ENCODE assay signal across 2 cellular contexts in the genomic region with DNA sequence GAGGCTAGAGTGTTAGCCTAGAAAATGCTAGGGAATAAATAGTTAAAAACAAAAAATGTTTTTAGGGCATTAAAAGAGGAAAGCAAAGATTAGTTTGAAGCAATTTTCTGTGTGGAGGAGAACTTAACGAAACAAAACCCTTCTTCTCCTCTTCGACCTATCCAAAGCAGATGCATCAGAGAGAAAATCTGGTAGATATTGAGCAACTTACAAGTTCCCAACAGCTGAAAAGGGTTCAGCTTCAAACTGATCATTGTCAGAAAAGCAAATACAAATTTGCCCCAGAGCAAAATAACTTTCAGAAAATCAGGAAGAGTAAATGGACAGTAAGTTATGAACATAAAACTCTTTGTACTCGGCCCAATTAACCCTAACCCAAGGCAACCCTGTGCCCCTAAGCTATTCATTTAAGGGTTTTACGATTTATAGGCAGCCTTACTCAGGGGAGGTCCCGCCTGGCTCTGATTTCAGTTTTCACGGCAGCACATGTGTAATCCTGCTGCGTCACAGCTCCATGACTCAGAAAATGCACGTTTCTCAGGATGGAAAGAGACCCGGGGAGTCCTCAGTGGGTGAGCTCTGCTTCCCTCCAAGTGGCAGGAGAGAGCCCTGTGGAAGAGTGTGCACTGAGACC.
TF ChIP-seq lines count a peak whose summit lies in the region.

No MANE protein-coding gene starts in this region.

TF ChIP-seq in GM23338, 12 proteins besides CTCF, POLR2A, EP300 and RAD21 (continued from another document):
- TF ChIP-seq, protein P1, sequence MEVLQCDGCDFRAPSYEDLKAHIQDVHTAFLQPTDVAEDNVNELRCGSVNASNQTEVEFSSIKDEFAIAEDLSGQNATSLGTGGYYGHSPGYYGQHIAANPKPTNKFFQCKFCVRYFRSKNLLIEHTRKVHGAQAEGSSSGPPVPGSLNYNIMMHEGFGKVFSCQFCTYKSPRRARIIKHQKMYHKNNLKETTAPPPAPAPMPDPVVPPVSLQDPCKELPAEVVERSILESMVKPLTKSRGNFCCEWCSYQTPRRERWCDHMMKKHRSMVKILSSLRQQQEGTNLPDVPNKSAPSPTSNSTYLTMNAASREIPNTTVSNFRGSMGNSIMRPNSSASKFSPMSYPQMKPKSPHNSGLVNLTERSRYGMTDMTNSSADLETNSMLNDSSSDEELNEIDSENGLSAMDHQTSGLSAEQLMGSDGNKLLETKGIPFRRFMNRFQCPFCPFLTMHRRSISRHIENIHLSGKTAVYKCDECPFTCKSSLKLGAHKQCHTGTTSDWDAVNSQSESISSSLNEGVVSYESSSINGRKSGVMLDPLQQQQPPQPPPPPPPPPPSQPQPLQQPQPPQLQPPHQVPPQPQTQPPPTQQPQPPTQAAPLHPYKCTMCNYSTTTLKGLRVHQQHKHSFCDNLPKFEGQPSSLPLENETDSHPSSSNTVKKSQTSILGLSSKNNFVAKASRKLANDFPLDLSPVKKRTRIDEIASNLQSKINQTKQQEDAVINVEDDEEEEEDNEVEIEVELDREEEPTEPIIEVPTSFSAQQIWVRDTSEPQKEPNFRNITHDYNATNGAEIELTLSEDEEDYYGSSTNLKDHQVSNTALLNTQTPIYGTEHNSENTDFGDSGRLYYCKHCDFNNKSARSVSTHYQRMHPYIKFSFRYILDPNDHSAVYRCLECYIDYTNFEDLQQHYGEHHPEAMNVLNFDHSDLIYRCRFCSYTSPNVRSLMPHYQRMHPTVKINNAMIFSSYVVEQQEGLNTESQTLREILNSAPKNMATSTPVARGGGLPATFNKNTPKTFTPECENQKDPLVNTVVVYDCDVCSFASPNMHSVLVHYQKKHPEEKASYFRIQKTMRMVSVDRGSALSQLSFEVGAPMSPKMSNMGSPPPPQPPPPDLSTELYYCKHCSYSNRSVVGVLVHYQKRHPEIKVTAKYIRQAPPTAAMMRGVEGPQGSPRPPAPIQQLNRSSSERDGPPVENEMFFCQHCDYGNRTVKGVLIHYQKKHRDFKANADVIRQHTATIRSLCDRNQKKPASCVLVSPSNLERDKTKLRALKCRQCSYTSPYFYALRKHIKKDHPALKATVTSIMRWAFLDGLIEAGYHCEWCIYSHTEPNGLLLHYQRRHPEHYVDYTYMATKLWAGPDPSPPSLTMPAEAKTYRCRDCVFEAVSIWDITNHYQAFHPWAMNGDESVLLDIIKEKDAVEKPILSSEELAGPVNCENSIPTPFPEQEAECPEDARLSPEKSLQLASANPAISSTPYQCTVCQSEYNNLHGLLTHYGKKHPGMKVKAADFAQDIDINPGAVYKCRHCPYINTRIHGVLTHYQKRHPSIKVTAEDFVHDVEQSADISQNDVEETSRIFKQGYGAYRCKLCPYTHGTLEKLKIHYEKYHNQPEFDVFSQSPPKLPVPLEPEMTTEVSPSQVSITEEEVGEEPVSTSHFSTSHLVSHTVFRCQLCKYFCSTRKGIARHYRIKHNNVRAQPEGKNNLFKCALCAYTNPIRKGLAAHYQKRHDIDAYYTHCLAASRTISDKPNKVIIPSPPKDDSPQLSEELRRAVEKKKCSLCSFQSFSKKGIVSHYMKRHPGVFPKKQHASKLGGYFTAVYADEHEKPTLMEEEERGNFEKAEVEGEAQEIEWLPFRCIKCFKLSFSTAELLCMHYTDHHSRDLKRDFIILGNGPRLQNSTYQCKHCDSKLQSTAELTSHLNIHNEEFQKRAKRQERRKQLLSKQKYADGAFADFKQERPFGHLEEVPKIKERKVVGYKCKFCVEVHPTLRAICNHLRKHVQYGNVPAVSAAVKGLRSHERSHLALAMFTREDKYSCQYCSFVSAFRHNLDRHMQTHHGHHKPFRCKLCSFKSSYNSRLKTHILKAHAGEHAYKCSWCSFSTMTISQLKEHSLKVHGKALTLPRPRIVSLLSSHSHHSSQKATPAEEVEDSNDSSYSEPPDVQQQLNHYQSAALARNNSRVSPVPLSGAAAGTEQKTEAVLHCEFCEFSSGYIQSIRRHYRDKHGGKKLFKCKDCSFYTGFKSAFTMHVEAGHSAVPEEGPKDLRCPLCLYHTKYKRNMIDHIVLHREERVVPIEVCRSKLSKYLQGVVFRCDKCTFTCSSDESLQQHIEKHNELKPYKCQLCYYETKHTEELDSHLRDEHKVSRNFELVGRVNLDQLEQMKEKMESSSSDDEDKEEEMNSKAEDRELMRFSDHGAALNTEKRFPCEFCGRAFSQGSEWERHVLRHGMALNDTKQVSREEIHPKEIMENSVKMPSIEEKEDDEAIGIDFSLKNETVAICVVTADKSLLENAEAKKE (CRISPR knock-in tag; IDR thresholded peaks at IDR 0.05) = no peak
- TF ChIP-seq STAT1 (IDR thresholded peaks at IDR 0.05; ENCODE audit: unreplicated experiment) (no peak), ZNF114 (CRISPR knock-in tag; IDR thresholded peaks at IDR 0.05) (no peak), NANOG (IDR thresholded peaks at IDR 0.05; ENCODE audit: borderline replicate concordance) (no peak)
- TF ChIP-seq, protein P2, sequence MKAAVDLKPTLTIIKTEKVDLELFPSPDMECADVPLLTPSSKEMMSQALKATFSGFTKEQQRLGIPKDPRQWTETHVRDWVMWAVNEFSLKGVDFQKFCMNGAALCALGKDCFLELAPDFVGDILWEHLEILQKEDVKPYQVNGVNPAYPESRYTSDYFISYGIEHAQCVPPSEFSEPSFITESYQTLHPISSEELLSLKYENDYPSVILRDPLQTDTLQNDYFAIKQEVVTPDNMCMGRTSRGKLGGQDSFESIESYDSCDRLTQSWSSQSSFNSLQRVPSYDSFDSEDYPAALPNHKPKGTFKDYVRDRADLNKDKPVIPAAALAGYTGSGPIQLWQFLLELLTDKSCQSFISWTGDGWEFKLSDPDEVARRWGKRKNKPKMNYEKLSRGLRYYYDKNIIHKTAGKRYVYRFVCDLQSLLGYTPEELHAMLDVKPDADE (IDR thresholded peaks at IDR 0.05) = no peak
- TF ChIP-seq, protein P3, sequence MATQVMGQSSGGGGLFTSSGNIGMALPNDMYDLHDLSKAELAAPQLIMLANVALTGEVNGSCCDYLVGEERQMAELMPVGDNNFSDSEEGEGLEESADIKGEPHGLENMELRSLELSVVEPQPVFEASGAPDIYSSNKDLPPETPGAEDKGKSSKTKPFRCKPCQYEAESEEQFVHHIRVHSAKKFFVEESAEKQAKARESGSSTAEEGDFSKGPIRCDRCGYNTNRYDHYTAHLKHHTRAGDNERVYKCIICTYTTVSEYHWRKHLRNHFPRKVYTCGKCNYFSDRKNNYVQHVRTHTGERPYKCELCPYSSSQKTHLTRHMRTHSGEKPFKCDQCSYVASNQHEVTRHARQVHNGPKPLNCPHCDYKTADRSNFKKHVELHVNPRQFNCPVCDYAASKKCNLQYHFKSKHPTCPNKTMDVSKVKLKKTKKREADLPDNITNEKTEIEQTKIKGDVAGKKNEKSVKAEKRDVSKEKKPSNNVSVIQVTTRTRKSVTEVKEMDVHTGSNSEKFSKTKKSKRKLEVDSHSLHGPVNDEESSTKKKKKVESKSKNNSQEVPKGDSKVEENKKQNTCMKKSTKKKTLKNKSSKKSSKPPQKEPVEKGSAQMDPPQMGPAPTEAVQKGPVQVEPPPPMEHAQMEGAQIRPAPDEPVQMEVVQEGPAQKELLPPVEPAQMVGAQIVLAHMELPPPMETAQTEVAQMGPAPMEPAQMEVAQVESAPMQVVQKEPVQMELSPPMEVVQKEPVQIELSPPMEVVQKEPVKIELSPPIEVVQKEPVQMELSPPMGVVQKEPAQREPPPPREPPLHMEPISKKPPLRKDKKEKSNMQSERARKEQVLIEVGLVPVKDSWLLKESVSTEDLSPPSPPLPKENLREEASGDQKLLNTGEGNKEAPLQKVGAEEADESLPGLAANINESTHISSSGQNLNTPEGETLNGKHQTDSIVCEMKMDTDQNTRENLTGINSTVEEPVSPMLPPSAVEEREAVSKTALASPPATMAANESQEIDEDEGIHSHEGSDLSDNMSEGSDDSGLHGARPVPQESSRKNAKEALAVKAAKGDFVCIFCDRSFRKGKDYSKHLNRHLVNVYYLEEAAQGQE (IDR thresholded peaks at IDR 0.05; ENCODE audit: unreplicated experiment) = no peak

TF ChIP-seq in SK-N-SH treated with all-trans-retinoic acid at 6 μM for 48 hours, 23 proteins besides CTCF, POLR2A, EP300 and RAD21 (continued from another document):
- TF ChIP-seq, protein P4, sequence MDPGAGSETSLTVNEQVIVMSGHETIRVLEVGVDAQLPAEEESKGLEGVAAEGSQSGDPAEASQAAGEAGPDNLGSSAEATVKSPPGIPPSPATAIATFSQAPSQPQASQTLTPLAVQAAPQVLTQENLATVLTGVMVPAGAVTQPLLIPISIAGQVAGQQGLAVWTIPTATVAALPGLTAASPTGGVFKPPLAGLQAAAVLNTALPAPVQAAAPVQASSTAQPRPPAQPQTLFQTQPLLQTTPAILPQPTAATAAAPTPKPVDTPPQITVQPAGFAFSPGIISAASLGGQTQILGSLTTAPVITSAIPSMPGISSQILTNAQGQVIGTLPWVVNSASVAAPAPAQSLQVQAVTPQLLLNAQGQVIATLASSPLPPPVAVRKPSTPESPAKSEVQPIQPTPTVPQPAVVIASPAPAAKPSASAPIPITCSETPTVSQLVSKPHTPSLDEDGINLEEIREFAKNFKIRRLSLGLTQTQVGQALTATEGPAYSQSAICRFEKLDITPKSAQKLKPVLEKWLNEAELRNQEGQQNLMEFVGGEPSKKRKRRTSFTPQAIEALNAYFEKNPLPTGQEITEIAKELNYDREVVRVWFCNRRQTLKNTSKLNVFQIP (CRISPR knock-in tag; IDR thresholded peaks at IDR 0.05; ENCODE audit: borderline replicate concordance, low read depth) = no peak
- TF ChIP-seq PPARA (CRISPR knock-in tag; IDR thresholded peaks at IDR 0.05; ENCODE audit: borderline replicate concordance) (no peak), ESRRG (CRISPR knock-in tag; IDR thresholded peaks at IDR 0.05) (no peak), TOX (CRISPR knock-in tag; IDR thresholded peaks at IDR 0.05; ENCODE audit: borderline replicate concordance) (no peak), ZFP30 (CRISPR knock-in tag; IDR thresholded peaks at IDR 0.05) (no peak), TCF4 (CRISPR knock-in tag; IDR thresholded peaks at IDR 0.05; ENCODE audit: borderline replicate concordance) (no peak), BACH2 (CRISPR knock-in tag; IDR thresholded peaks at IDR 0.05; ENCODE audit: borderline replicate concordance) (no peak), OSR1 (CRISPR knock-in tag; IDR thresholded peaks at IDR 0.05) (no peak), ZNF8 (CRISPR knock-in tag; IDR thresholded peaks at IDR 0.05) (no peak)
- TF ChIP-seq, protein P5, sequence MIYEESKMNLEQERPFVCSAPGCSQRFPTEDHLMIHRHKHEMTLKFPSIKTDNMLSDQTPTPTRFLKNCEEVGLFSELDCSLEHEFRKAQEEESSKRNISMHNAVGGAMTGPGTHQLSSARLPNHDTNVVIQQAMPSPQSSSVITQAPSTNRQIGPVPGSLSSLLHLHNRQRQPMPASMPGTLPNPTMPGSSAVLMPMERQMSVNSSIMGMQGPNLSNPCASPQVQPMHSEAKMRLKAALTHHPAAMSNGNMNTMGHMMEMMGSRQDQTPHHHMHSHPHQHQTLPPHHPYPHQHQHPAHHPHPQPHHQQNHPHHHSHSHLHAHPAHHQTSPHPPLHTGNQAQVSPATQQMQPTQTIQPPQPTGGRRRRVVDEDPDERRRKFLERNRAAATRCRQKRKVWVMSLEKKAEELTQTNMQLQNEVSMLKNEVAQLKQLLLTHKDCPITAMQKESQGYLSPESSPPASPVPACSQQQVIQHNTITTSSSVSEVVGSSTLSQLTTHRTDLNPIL (CRISPR knock-in tag; IDR thresholded peaks at IDR 0.05; ENCODE audit: low read depth) = no peak
